In the genomic region with DNA sequence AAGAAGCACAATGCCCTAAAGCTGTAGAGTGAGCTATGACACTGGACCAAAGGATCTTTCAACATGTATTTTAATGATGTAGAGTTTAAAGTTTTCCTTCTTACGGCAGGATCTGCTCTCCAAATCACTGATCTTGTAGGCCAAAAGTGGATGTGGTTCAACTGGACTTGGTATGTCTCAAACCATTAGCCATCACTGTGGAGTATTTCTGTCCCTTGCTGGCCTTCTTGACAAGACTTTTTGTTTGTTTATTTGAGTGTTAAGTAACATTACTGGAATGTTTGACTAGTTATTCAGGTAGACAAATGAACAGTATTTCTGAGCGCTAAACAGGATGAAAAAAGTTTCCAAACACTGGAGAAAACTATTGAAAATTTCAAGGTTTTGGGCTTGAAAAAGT, we compare ENCODE assay signal across 26 cellular contexts.
DNase-seq lines count a peak whose midpoint lies in the region; ATAC-seq and TF ChIP-seq lines count a peak whose summit lies in the region.
"Had no signal": no experiment of that assay in that cellular context is flagged by ENCODE, and none has a peak within 500 bp of the region (broad histone marks: within the 10 kb centered on the region; RNA-seq: fewer than 3 reads in every experiment).

No MANE protein-coding gene starts in this region.

- DNase-seq in M059J (ENCODE audit: low read depth) (peak; percentile 50), astrocyte of the hippocampus (ENCODE audit: low read depth, low spot score) (peak; percentile 29), lower lobe of right lung (no peak), upper lobe of right lung (no peak), foreskin fibroblast (no peak)
- no peak for DNase-seq in effector memory CD8-positive, alpha-beta T cell
- no peak for DNase-seq in stimulated activated naive CD4-positive, alpha-beta T cell (lab: John Stamatoyannopoulos, UW)
- DNase-seq: 8988T; ACHN; BE2C; C1 segment of cervical spinal cord; CD4-positive, alpha-beta memory T cell; CD4-positive, CD25-positive, alpha-beta regulatory T cell; CD8-positive, alpha-beta memory T cell; COR-L47; DMS 273 treated with DMSO at 0.1 percent for 48 hours; DMS153; DMS53; DMS79; DND-41; EL; GDM1 had no signal

- H3K9me3 Mint-ChIP-seq in effector memory CD8-positive, alpha-beta T cell = no peaks in the 10 kb centered on the region

- H3K9me3 ChIP-seq in lower lobe of right lung (no peaks in the 10 kb centered on the region), upper lobe of right lung (no peaks in the 10 kb centered on the region)
- H3K9me3 ChIP-seq: BE2C, BLaER1 had no signal

- ATAC-seq in lower lobe of right lung (peak; percentile 34 to 44), upper lobe of right lung (peak; percentile 55), GM19452 (IDR thresholded peaks at IDR 0.05; ENCODE audit: unreplicated experiment) (no peak)
- ATAC-seq in effector memory CD8-positive, alpha-beta T cell (replicated peaks) = no peak
- ATAC-seq: GM12878 had no signal

- H3K4me3 ChIP-seq in lower lobe of right lung (no peak overlapping the region), upper lobe of right lung (no peak overlapping the region), foreskin fibroblast (ENCODE audit: low read depth in 1 of 2, low read length in 2 of 2) (no peak overlapping the region)
- H3K4me3 ChIP-seq: BLaER1, GM12878 had no signal

- H3K4me1 ChIP-seq in lower lobe of right lung = peaks cover 5% of the 10 kb centered on the region
- no peaks in the 10 kb centered on the region for H3K4me1 ChIP-seq in upper lobe of right lung
- H3K4me1 ChIP-seq: BE2C, BLaER1 had no signal

- no peak for TF ChIP-seq CTCF in lower lobe of right lung (IDR thresholded peaks at IDR 0.05)
- TF ChIP-seq CTCF in upper lobe of right lung (IDR thresholded peaks at IDR 0.05) = no peak
- TF ChIP-seq CTCF in foreskin fibroblast (IDR thresholded peaks at IDR 0.05; ENCODE audit: low read depth, low read length) = no peak

- H3K4me3 Mint-ChIP-seq in effector memory CD8-positive, alpha-beta T cell = no peak overlapping the region
- H3K4me3 Mint-ChIP-seq: CD14-positive monocyte; CD4-positive, alpha-beta memory T cell; CD4-positive, CD25-positive, alpha-beta regulatory T cell; CD8-positive, alpha-beta memory T cell had no signal

- H3K27ac ChIP-seq in lower lobe of right lung (no peak overlapping the region), upper lobe of right lung (no peak overlapping the region)
- H3K27ac ChIP-seq: BLaER1 had no signal

- intact Hi-C loops in lower lobe of right lung (cut with DNase I) (no loop called here), upper lobe of right lung (cut with DNase I) (no loop called here)

- no peaks in the 10 kb centered on the region for H3K4me1 Mint-ChIP-seq in effector memory CD8-positive, alpha-beta T cell (ENCODE audit: low read depth in 2 of 2)
- H3K4me1 Mint-ChIP-seq: CD14-positive monocyte; CD4-positive, alpha-beta memory T cell had no signal

- H3K36me3 Mint-ChIP-seq in effector memory CD8-positive, alpha-beta T cell (ENCODE audit: insufficient read depth) = no peaks in the 10 kb centered on the region
- H3K36me3 Mint-ChIP-seq: CD14-positive monocyte; CD4-positive, alpha-beta memory T cell; CD4-positive, CD25-positive, alpha-beta regulatory T cell; CD8-positive, alpha-beta memory T cell had no signal

- H3K36me3 ChIP-seq in lower lobe of right lung (no peaks in the 10 kb centered on the region), upper lobe of right lung (no peaks in the 10 kb centered on the region)
- H3K36me3 ChIP-seq: BE2C, BLaER1 had no signal

- no peaks in the 10 kb centered on the region for H3K27me3 Mint-ChIP-seq in effector memory CD8-positive, alpha-beta T cell
- H3K27me3 Mint-ChIP-seq: CD4-positive, CD25-positive, alpha-beta regulatory T cell had no signal

- H3K27ac Mint-ChIP-seq in effector memory CD8-positive, alpha-beta T cell = no peak overlapping the region
- H3K27ac Mint-ChIP-seq: CD14-positive monocyte; CD4-positive, alpha-beta memory T cell; CD4-positive, CD25-positive, alpha-beta regulatory T cell; CD8-positive, alpha-beta memory T cell had no signal

- H3K27me3 ChIP-seq in lower lobe of right lung (ENCODE audit: low read depth) = no peaks in the 10 kb centered on the region
- no peaks in the 10 kb centered on the region for H3K27me3 ChIP-seq in upper lobe of right lung
- H3K27me3 ChIP-seq: BE2C, BLaER1 had no signal

Comparison
In these comparisons a context has a peak if more than half of its experiments do, and no peak if none do; other contexts are left out.
1. DNase-seq: peak in M059J (single experiment) and astrocyte of the hippocampus (single experiment); none in lower lobe of right lung (single experiment), upper lobe of right lung (single experiment), foreskin fibroblast (0 of 2), effector memory CD8-positive, alpha-beta T cell (0 of 3) and stimulated activated naive CD4-positive, alpha-beta T cell (0 of 6).
2. ATAC-seq: peak in lower lobe of right lung (2 of 2) and upper lobe of right lung (single experiment); none in GM19452 (single experiment) and effector memory CD8-positive, alpha-beta T cell (single experiment).